ENCODE assay signal across 12 cellular contexts in genomic region chr18:12279781-12280531, GRCh38. TPM values are rescaled to one million over a fixed set of nuclear protein-coding genes. Genes with fewer than 3 reads are reported as not detected.
DNase-seq lines count a peak whose midpoint lies in the region; ATAC-seq and TF ChIP-seq lines count a peak whose summit lies in the region.
"Had no signal": no experiment of that assay in that cellular context is flagged by ENCODE, and none has a peak within 500 bp of the region (broad histone marks: within the 10 kb centered on the region; RNA-seq: fewer than 3 reads in every experiment).

No MANE protein-coding gene starts in this region.

- TF ChIP-seq CTCF in brain microvascular endothelial cell (IDR thresholded peaks at IDR 0.05; ENCODE audit: low read depth, low read length, missing control alignments) (no peak), heart right ventricle (IDR thresholded peaks at IDR 0.05) (no peak), parathyroid adenoma (IDR thresholded peaks at IDR 0.05) (no peak)

- peaks cover 9 to 51% (median 27%) of the 10 kb centered on the region in 9 donors for H3K4me1 ChIP-seq in heart right ventricle
- no peaks in the 10 kb centered on the region for H3K4me1 ChIP-seq in parathyroid adenoma
- peaks cover 0 to 2% of the 10 kb centered on the region in 2 donors for H3K4me1 ChIP-seq in aorta (ENCODE audit: control insufficient read depth in 1 of 2, insufficient read depth in 2 of 2, low read length in 2 of 2)

- H3K4me3 ChIP-seq in brain microvascular endothelial cell (ENCODE audit: low read depth, low read length): no peak overlapping the region
- H3K4me3 ChIP-seq in heart right ventricle: peak overlapping the region in 9 of 10 donors; percentile 27 to 56 (median 51)
- H3K4me3 ChIP-seq in parathyroid adenoma (ENCODE audit: low read depth, low read length): no peak overlapping the region
- H3K4me3 ChIP-seq in aorta (ENCODE audit: low read length in 2 of 2): peak overlapping the region in 1 of 2 donors; percentile 4

- H3K27me3 ChIP-seq in brain microvascular endothelial cell (replicated peaks) (no peaks in the 10 kb centered on the region), heart right ventricle (peaks cover 0 to 1% (median 0%) of the 10 kb centered on the region in 7 donors), parathyroid adenoma (ENCODE audit: control insufficient read depth, insufficient read depth, low read length) (no peaks in the 10 kb centered on the region), aorta (ENCODE audit: control insufficient read depth in 1 of 2, insufficient read depth in 2 of 2, low read length in 1 of 2) (no peaks in the 10 kb centered on the region)

- in situ Hi-C loops in brain microvascular endothelial cell (cut with HindIII; ENCODE audit: low pct_ligation_motif_present, low sequenced_read_pairs) (no loop called here), ACHN (cut with HindIII; ENCODE audit: low pct_ligation_motif_present, low pct_unique_long_range_greater_than_20kb, low sequenced_read_pairs) (no loop called here)

- H3K9me3 ChIP-seq in heart right ventricle (no peaks in the 10 kb centered on the region), parathyroid adenoma (ENCODE audit: control insufficient read depth, low read length) (no peaks in the 10 kb centered on the region), aorta (ENCODE audit: control insufficient read depth, low read length) (no peaks in the 10 kb centered on the region)

- DNase-seq in brain microvascular endothelial cell (no peak), heart right ventricle (peak; percentile 38 to 46), aorta (no peak), ACHN (no peak), medulla oblongata (ENCODE audit: extremely low spot score) (no peak)
- no peak for DNase-seq in stimulated activated CD4-positive, alpha-beta T cell treated with anti-CD3 and anti-CD28 coated beads, Interleukin-2, amount 100 ng/mL, for 48 hours
- DNase-seq: activated CD4-positive, alpha-beta T cell treated with anti-CD3 and anti-CD28 coated beads for 4 hours; DMS79 treated with DMSO at 0.1 percent for 48 hours; NCI-H524 had no signal

- ATAC-seq in heart right ventricle (peak in 6 of 8 donors; percentile 8 to 33 (median 28)), aorta (ENCODE audit: low FRiP score) (no peak)

- 62 to 74% methylated on average over 16 of the region's 16 CpGs for WGBS in heart right ventricle, 2 donors
- WGBS in aorta, 2 donors: 60 to 70% methylated on average over 16 of the region's 16 CpGs

- peak overlapping the region; percentile 81 for H2AFZ ChIP-seq in parathyroid adenoma

- H3K36me3 ChIP-seq in brain microvascular endothelial cell (replicated peaks) (no peaks in the 10 kb centered on the region), heart right ventricle (no peaks in the 10 kb centered on the region), parathyroid adenoma (ENCODE audit: control insufficient read depth, insufficient read depth, low read length) (no peaks in the 10 kb centered on the region), aorta (ENCODE audit: control insufficient read depth in 1 of 2, insufficient read depth in 2 of 2, low read length in 1 of 2) (no peaks in the 10 kb centered on the region)

- no peaks in the 10 kb centered on the region for H3K79me2 ChIP-seq in parathyroid adenoma

- no peak overlapping the region for H3K9ac ChIP-seq in parathyroid adenoma

- peak overlapping the region; percentile 91 for H3K27ac ChIP-seq in brain microvascular endothelial cell
- H3K27ac ChIP-seq in heart right ventricle: peak overlapping the region; percentile 90 to 99 (median 98)
- H3K27ac ChIP-seq in parathyroid adenoma: peak overlapping the region; percentile 63
- peak overlapping the region; percentile 64 to 99 for H3K27ac ChIP-seq in aorta (ENCODE audit: low read depth in 1 of 2, low read length in 2 of 2)

- intact Hi-C loops in heart right ventricle (cut with DNase I) (loop anchor here in 1 of 10 donors (5.0 kb wide), 1 partner anchor 97 kb away; the partner anchor contains the start of gene AFG3L2), aorta (cut with DNase I) (loop anchor here (1.0 to 10.0 kb wide), 5 partner anchors 28 to 985 kb away; partner anchors contain the start of genes AFG3L2 (in 2 of the 2), SEH1L (in 1 of the 2) and TUBB6 (in 1 of the 2))

- no peak overlapping the region for H3K4me2 ChIP-seq in parathyroid adenoma (ENCODE audit: low read length)

RNA-seq across cellular contexts. Expression of gene CIDEA, which starts 25.8 kb away (rescaled TPM):
- 1 to 10 TPM in 4 of 10 donors, under 1 TPM in 4, not detected in 2; 0.37 to 6.8 (median 1.4) TPM for total RNA-seq in heart right ventricle
- 1 to 10 TPM in 1 of 2 donors, under 1 TPM in 1; 0.59 to 2.0 TPM for polyA plus RNA-seq in heart right ventricle
- under 1 TPM; 0.57 to 0.58 TPM for total RNA-seq in aorta
- polyA plus RNA-seq in aorta: not detected
- total RNA-seq: LHCN-M2, lung microvascular endothelial cell had no signal

RNA-seq across cellular contexts. Expression of gene TUBB6, which starts 28.1 kb away (rescaled TPM):
- total RNA-seq in heart right ventricle: 100 to 1,000 TPM in 4 of 10 donors, 10 to 100 TPM in 6; 62.8 to 216 (median 92.1) TPM
- polyA plus RNA-seq in heart right ventricle: 100 to 1,000 TPM in 1 of 2 donors, 10 to 100 TPM in 1; 61.9 to 602 TPM
- 100 to 1,000 TPM; 155 to 257 TPM for total RNA-seq in aorta
- 100 to 1,000 TPM; 137 to 187 TPM for polyA plus RNA-seq in aorta

Comparison
In these comparisons a context has a peak if more than half of its experiments do, and no peak if none do; other contexts are left out.
1. DNase-seq: peak in heart right ventricle (2 of 2); none in brain microvascular endothelial cell (single experiment), aorta (0 of 2), ACHN (single experiment), medulla oblongata (single experiment) and stimulated activated CD4-positive, alpha-beta T cell treated with anti-CD3 and anti-CD28 coated beads, Interleukin-2, amount 100 ng/mL, for 48 hours (0 of 2).
2. H3K4me3 ChIP-seq: peak in heart right ventricle (9 of 10); none in brain microvascular endothelial cell (single experiment) and parathyroid adenoma (single experiment).
3. Peak in every context shown above with its lines, with median percentiles within 50 percentile points of each other: H3K27ac ChIP-seq.